ENCODE assay signal across 26 cellular contexts in the genomic region with DNA sequence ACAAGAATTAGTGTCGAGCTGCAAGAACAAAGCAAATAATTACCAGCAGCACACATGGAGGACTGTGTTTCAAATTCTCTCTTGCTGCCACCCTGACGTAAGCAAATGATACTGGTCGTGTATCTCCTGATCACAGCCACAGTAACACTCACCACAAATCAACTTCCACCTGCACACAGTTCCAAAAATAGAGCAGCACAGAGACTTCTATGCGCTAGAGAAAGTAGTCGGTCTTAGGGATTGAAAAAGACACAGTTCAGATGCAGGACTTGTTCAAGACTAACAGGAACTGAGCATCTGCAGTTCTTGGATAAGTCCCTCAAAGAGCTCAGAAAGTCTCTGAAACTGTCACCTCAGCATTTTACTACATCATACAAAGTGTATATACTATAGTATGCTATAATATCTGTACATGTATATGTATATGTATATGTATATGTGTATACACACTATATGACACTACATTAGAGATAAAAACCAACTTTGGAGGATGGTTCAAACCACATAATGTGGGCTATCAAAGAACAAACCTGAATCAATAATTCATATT.
DNase-seq lines count a peak whose midpoint lies in the region; ATAC-seq, FAIRE-seq and TF ChIP-seq lines count a peak whose summit lies in the region.
"Had no signal": no experiment of that assay in that cellular context is flagged by ENCODE, and none has a peak within 500 bp of the region (broad histone marks: within the 10 kb centered on the region; RNA-seq: fewer than 3 reads in every experiment).

No MANE protein-coding gene starts in this region.

- H2AFZ ChIP-seq in HepG2 (ENCODE audit: low read length) = no peak overlapping the region
- H2AFZ ChIP-seq in H1 (ENCODE audit: low read length) = no peak overlapping the region

- no peak overlapping the region for H4K91ac ChIP-seq in H1 (replicated peaks; ENCODE audit: insufficient read length, low read length)

- H3K27ac ChIP-seq in HepG2 (ENCODE audit: extremely low read length, insufficient read depth, low read length) (no peak overlapping the region), right lobe of liver (no peak overlapping the region), H1 (ENCODE audit: low read depth, low read length) (no peak overlapping the region)
- H3K27ac ChIP-seq: 22Rv1, gastroesophageal sphincter, KMS-11, lower lobe of right lung, prostate gland, SJSA1 had no signal

- no peak overlapping the region for H2BK15ac ChIP-seq in H1 (ENCODE audit: low read length)

- H3K4me1 ChIP-seq in HepG2 (ENCODE audit: insufficient read depth, low read length) = no peaks in the 10 kb centered on the region
- peaks cover 0 to 16% (median 6%) of the 10 kb centered on the region in 4 donors for H3K4me1 ChIP-seq in right lobe of liver
- H3K4me1 ChIP-seq in H1 (replicated peaks in 1 of 4; ENCODE audit: control insufficient read depth in 3 of 4, insufficient read depth in 4 of 4, low read length in 3 of 4) = no peaks in the 10 kb centered on the region
- H3K4me1 ChIP-seq: lower lobe of right lung, prostate gland, SJSA1 had no signal

- no peak overlapping the region for H2BK5ac ChIP-seq in H1 (ENCODE audit: low read depth, low read length)

- no peak overlapping the region for H3K23ac ChIP-seq in H1 (ENCODE audit: insufficient read length)

- TF ChIP-seq RAD21 in HepG2 (CRISPR knock-in tag; IDR thresholded peaks at IDR 0.05) (no peak), H1 (IDR thresholded peaks at IDR 0.05 in 1 of 2, conservative IDR thresholded peaks at IDR 0.05 in 1 of 2; ENCODE audit: low read depth in 2 of 2, low read length in 2 of 2) (no peak)

- peaks cover 7% of the 10 kb centered on the region for H3K27me3 Mint-ChIP-seq in type B pancreatic cell

- H3K14ac ChIP-seq in H1 (ENCODE audit: insufficient read length) = no peak overlapping the region

- POLR2A ChIA-PET in HepG2 (lab: Yijun Ruan, JAX) = no interaction called here
- POLR2A ChIA-PET in H1 (lab: Charles Lee; ENCODE audit: partially characterized antibody) = no interaction called here

- intact Hi-C loops in HepG2 (cut with micrococcal nuclease; ENCODE audit: unreplicated experiment) = no loop called here
- intact Hi-C loops in right lobe of liver (cut with DNase I) = no loop called here
- intact Hi-C loops in head of caudate nucleus (cut with DNase I) = no loop called here

- FAIRE-seq in HepG2 (lab: Jason Lieb, UNC) (no peak), H1 (lab: Jason Lieb, UNC) (no peak)

- no peak for TF ChIP-seq EP300 in HepG2 (IDR thresholded peaks at IDR 0.05; ENCODE audit: low read depth in 2 of 2, low read length in 2 of 2)
- no peak for TF ChIP-seq EP300 in HepG2 (CRISPR knock-in tag; IDR thresholded peaks at IDR 0.05; ENCODE audit: borderline replicate concordance)
- no peak for TF ChIP-seq EP300 in H1 (IDR thresholded peaks at IDR 0.05; ENCODE audit: borderline replicate concordance in 1 of 2, low read depth in 2 of 2, low read length in 2 of 2)

- no peak overlapping the region for H3K9ac ChIP-seq in HepG2 (ENCODE audit: insufficient read depth, low read depth, low read length)
- no peak overlapping the region for H3K9ac ChIP-seq in H1 (replicated peaks in 1 of 4; ENCODE audit: extremely low read depth in 1 of 4, low read depth in 3 of 4, low read length in 3 of 4)
- H3K9ac ChIP-seq: KMS-11 had no signal

- H3K79me2 ChIP-seq in HepG2 (ENCODE audit: insufficient read depth, low read length) (no peaks in the 10 kb centered on the region), H1 (ENCODE audit: control insufficient read depth in 1 of 2, insufficient read depth in 2 of 2, low read length in 2 of 2) (no peaks in the 10 kb centered on the region)

- no peaks in the 10 kb centered on the region for H3K36me3 ChIP-seq in HepG2 (replicated peaks in 1 of 2; ENCODE audit: control insufficient read depth in 1 of 2, insufficient read depth in 2 of 2, low read length in 2 of 2)
- no peaks in the 10 kb centered on the region for H3K36me3 ChIP-seq in right lobe of liver
- H3K36me3 ChIP-seq in H1 (ENCODE audit: control insufficient read depth in 2 of 4, insufficient read depth in 4 of 4, low read length in 3 of 4) = no peaks in the 10 kb centered on the region
- H3K36me3 ChIP-seq: gastroesophageal sphincter, lower lobe of right lung, prostate gland, SJSA1 had no signal

- H4K20me1 ChIP-seq in HepG2 (ENCODE audit: insufficient read depth, low read length) = no peaks in the 10 kb centered on the region
- no peaks in the 10 kb centered on the region for H4K20me1 ChIP-seq in H1 (replicated peaks in 1 of 2; ENCODE audit: control insufficient read depth in 1 of 2, insufficient read depth in 2 of 2, low read length in 2 of 2)

- H3K4me1 Mint-ChIP-seq in type B pancreatic cell (ENCODE audit: unreplicated experiment) = peaks cover 14% of the 10 kb centered on the region
- H3K4me1 Mint-ChIP-seq: activated naive CD4-positive, alpha-beta T cell treated with anti-CD3 and anti-CD28 coated beads, Interleukin-2, amount 50 U/mL, for 24 hours; CD4-positive, CD25-positive, alpha-beta regulatory T cell; neural crest cell had no signal

- no peak for TF ChIP-seq POLR2A in HepG2 (IDR thresholded peaks at IDR 0.05; ENCODE audit: insufficient read depth in 1 of 2, low read depth in 2 of 2, low read length in 2 of 2)
- TF ChIP-seq POLR2A in right lobe of liver (IDR thresholded peaks at IDR 0.05) = no peak
- no peak for TF ChIP-seq POLR2A in H1 (IDR thresholded peaks at IDR 0.05; ENCODE audit: control extremely low read depth in 1 of 2, low read depth in 2 of 2, low read length in 2 of 2)

- CTCF ChIA-PET in HepG2 (lab: Yijun Ruan, JAX; ENCODE audit: low intra/inter-chr PET ratio, low total read pairs) = no interaction called here
- CTCF ChIA-PET in H1 (lab: Charles Lee; ENCODE audit: partially characterized antibody) = interaction anchor here (0.8 to 1.1 kb wide), 2 partner anchors 49 to 56 kb away, joined by 3 read pairs; no protein-coding TSS in a partner anchor

- H3K4me3 ChIP-seq in HepG2 (replicated peaks in 1 of 3; ENCODE audit: insufficient read depth in 1 of 3, low read depth in 2 of 3, low read length in 3 of 3) (no peak overlapping the region), right lobe of liver (no peak overlapping the region), H1 (ENCODE audit: extremely low read depth in 1 of 4, insufficient read depth in 2 of 4, low read depth in 3 of 4, low read length in 4 of 4) (no peak overlapping the region)
- H3K4me3 ChIP-seq: gastroesophageal sphincter, lower lobe of right lung, prostate gland, SJSA1 had no signal

- H2BK120ac ChIP-seq in H1 (replicated peaks; ENCODE audit: low read depth, low read length) = no peak overlapping the region

- H2BK20ac ChIP-seq in H1 (ENCODE audit: low read length) = no peak overlapping the region

- no TSS peak for BruUV-seq in HepG2 (replicated peaks; lab: Mats Ljungman, UMichigan)

- no peak overlapping the region for H3K4me2 ChIP-seq in HepG2 (ENCODE audit: low read depth, low read length)
- no peak overlapping the region for H3K4me2 ChIP-seq in H1 (ENCODE audit: insufficient read depth in 1 of 2, low read depth in 2 of 2, low read length in 2 of 2)
- H3K4me2 ChIP-seq: KMS-11 had no signal

- no peak overlapping the region for H4K8ac ChIP-seq in H1 (ENCODE audit: extremely low read depth, insufficient read depth, low read length)

- no peak for TF ChIP-seq CTCF in HepG2 (CRISPR knock-in tag; IDR thresholded peaks at IDR 0.05)
- no peak for TF ChIP-seq CTCF in right lobe of liver (IDR thresholded peaks at IDR 0.05)
- no peak for TF ChIP-seq CTCF in H1 (IDR thresholded peaks at IDR 0.05; ENCODE audit: control extremely low read depth in 1 of 3, insufficient read depth in 1 of 3, low read depth in 1 of 3, low read length in 3 of 3)
- TF ChIP-seq CTCF in type B pancreatic cell (conservative IDR thresholded peaks at IDR 0.05) = no peak

- no peaks in the 10 kb centered on the region for H3K9me3 Mint-ChIP-seq in type B pancreatic cell
- H3K9me3 Mint-ChIP-seq: activated naive CD4-positive, alpha-beta T cell treated with anti-CD3 and anti-CD28 coated beads, Interleukin-2, amount 50 U/mL, for 24 hours; activated T-helper 1 cell treated with anti-CD3 and anti-CD28 coated beads, Interleukin-12 subunit alpha, Interleukin-12 subunit beta, Interleukin-2, Interleukin-4 antibody, amounts not matched to agents 30 ng/mL and 10 ng/mL and 1 ng/mL, durations not matched to agents 14 hours and 24 hours and 36 hours; CD4-positive, CD25-positive, alpha-beta regulatory T cell had no signal

- no peaks in the 10 kb centered on the region for H3K27me3 ChIP-seq in HepG2 (ENCODE audit: control insufficient read depth in 1 of 2, insufficient read depth in 2 of 2, low read length in 2 of 2)
- no peaks in the 10 kb centered on the region for H3K27me3 ChIP-seq in right lobe of liver
- no peaks in the 10 kb centered on the region; a peak in 1 of 7 replicates for H3K27me3 ChIP-seq in H1 (replicated peaks in 1 of 4; ENCODE audit: control insufficient read depth in 3 of 4, extremely low read depth in 1 of 4, insufficient read depth in 3 of 4, low read length in 3 of 4)
- H3K27me3 ChIP-seq: gastroesophageal sphincter, SJSA1 had no signal

- H2BK12ac ChIP-seq in H1 (ENCODE audit: low read depth, low read length) = no peak overlapping the region

- no peak for ATAC-seq in HepG2
- ATAC-seq in right lobe of liver = no peak
- ATAC-seq: activated CD8-positive, alpha-beta memory T cell treated with anti-CD3 and anti-CD28 coated beads, Interleukin-2, amount 10 ng/mL, durations not matched to agents 7 days and 5 days; gastroesophageal sphincter; lower lobe of right lung had no signal

- in situ Hi-C loops in HepG2 (cut with HindIII; ENCODE audit: extremely low pct_ligation_motif_present, low pct_unique_long_range_greater_than_20kb) = no loop called here

- no peaks in the 10 kb centered on the region for H3K23me2 ChIP-seq in H1 (ENCODE audit: low read depth, low read length)

- H3K9me3 ChIP-seq in HepG2 (ENCODE audit: low read length) (no peaks in the 10 kb centered on the region), right lobe of liver (no peaks in the 10 kb centered on the region), H1 (ENCODE audit: insufficient read depth in 2 of 2, low read depth in 1 of 2, low read length in 1 of 2) (no peaks in the 10 kb centered on the region)
- H3K9me3 ChIP-seq: gastroesophageal sphincter, lower lobe of right lung, prostate gland, SJSA1 had no signal

- no peak overlapping the region for H3K56ac ChIP-seq in H1 (replicated peaks; ENCODE audit: insufficient read length, low read depth, low read length)

- no peak overlapping the region for H3K18ac ChIP-seq in H1 (ENCODE audit: extremely low read depth, low read length)

- H3K4me3 Mint-ChIP-seq in type B pancreatic cell = no peak overlapping the region
- H3K4me3 Mint-ChIP-seq: activated CD8-positive, alpha-beta memory T cell treated with anti-CD3 and anti-CD28 coated beads, Interleukin-2, amount 10 ng/mL, durations not matched to agents 7 days and 5 days; activated naive CD4-positive, alpha-beta T cell treated with anti-CD3 and anti-CD28 coated beads, Interleukin-2, amount 50 U/mL, for 24 hours; activated T-helper 1 cell treated with anti-CD3 and anti-CD28 coated beads, Interleukin-12 subunit alpha, Interleukin-12 subunit beta, Interleukin-2, Interleukin-4 antibody, amounts not matched to agents 30 ng/mL and 10 ng/mL and 1 ng/mL, durations not matched to agents 14 hours and 24 hours and 36 hours; CD4-positive, CD25-positive, alpha-beta regulatory T cell; neural crest cell had no signal

- no peaks in the 10 kb centered on the region for H3K36me3 Mint-ChIP-seq in type B pancreatic cell
- H3K36me3 Mint-ChIP-seq: activated CD8-positive, alpha-beta memory T cell treated with anti-CD3 and anti-CD28 coated beads, Interleukin-2, amount 10 ng/mL, durations not matched to agents 7 days and 5 days; activated naive CD4-positive, alpha-beta T cell treated with anti-CD3 and anti-CD28 coated beads, Interleukin-2, amount 50 U/mL, for 24 hours; CD4-positive, CD25-positive, alpha-beta regulatory T cell had no signal

- no peak overlapping the region for H2AK5ac ChIP-seq in H1 (ENCODE audit: low read depth, low read length)

- H3K79me1 ChIP-seq in H1 (ENCODE audit: low read depth, low read length) = no peaks in the 10 kb centered on the region

- no peak overlapping the region for H3K4ac ChIP-seq in H1 (replicated peaks; ENCODE audit: insufficient read length, low read depth, low read length)

- DNase-seq in DMS79 treated with DMSO at 0.1 percent for 48 hours (lab: John Stamatoyannopoulos, UW) = peak; percentile 80
- DNase-seq in DMS79 (lab: John Stamatoyannopoulos, UW) = no peak
- DNase-seq in HepG2 (ENCODE audit: low spot score) = no peak
- no peak for DNase-seq in right lobe of liver
- DNase-seq in H1 (ENCODE audit: low read depth in 1 of 2, low spot score in 2 of 2) = no peak
- no peak for DNase-seq in type B pancreatic cell (ENCODE audit: extremely low spot score, unreplicated experiment)
- DNase-seq in head of caudate nucleus = no peak
- no peak for DNase-seq in DMS 273 treated with DMSO at 0.1 percent for 48 hours (lab: John Stamatoyannopoulos, UW)
- DNase-seq: activated CD4-positive, alpha-beta T cell treated with anti-CD3 and anti-CD28 coated beads, Interleukin-2, amount 50 U/mL, for 1 hour; activated CD8-positive, alpha-beta memory T cell treated with anti-CD3 and anti-CD28 coated beads, Interleukin-2, amount 10 ng/mL, durations not matched to agents 7 days and 5 days; CD4-positive, CD25-positive, alpha-beta regulatory T cell; central memory CD4-positive, alpha-beta T cell; dermis blood vessel endothelial cell; GDM1; lower lobe of right lung; NCI-H226; stimulated activated CD4-positive, alpha-beta T cell treated with anti-CD3 and anti-CD28 coated beads, Interleukin-2, amount 100 ng/mL, for 24 hours; substantia nigra had no signal

- H4K5ac ChIP-seq in H1 (ENCODE audit: insufficient read length, low read depth, low read length) = no peak overlapping the region

- 71% methylated on average over 5 of the region's 5 CpGs for WGBS in HepG2 (ENCODE audit: low lambda C conversion rate)
- 66% methylated on average over 5 of the region's 5 CpGs for WGBS in right lobe of liver (ENCODE audit: insufficient coverage, low coverage, low lambda C conversion rate, missing lambda C conversion rate)
- 96% methylated on average over 5 of the region's 5 CpGs; no CpG with 5 or more reads in 1 of the 2 experiments for WGBS in H1 (ENCODE audit: extremely low coverage in 1 of 2, insufficient coverage in 1 of 2, insufficient read length in 1 of 2, insufficient replicate concordance in 2 of 2, low coverage in 1 of 2, low lambda C conversion rate in 2 of 2, missing lambda C conversion rate in 1 of 2), 2 experiments

- peak overlapping the region; percentile 46 for H3K27ac Mint-ChIP-seq in type B pancreatic cell
- H3K27ac Mint-ChIP-seq: activated CD8-positive, alpha-beta memory T cell treated with anti-CD3 and anti-CD28 coated beads, Interleukin-2, amount 10 ng/mL, durations not matched to agents 7 days and 5 days; activated naive CD4-positive, alpha-beta T cell treated with anti-CD3 and anti-CD28 coated beads, Interleukin-2, amount 50 U/mL, for 24 hours; activated T-helper 1 cell treated with anti-CD3 and anti-CD28 coated beads, Interleukin-12 subunit alpha, Interleukin-12 subunit beta, Interleukin-2, Interleukin-4 antibody, amounts not matched to agents 30 ng/mL and 10 ng/mL and 1 ng/mL, durations not matched to agents 14 hours and 24 hours and 36 hours; CD4-positive, CD25-positive, alpha-beta regulatory T cell had no signal
